ENCODE assay signal across 8 cellular contexts in the genomic region with DNA sequence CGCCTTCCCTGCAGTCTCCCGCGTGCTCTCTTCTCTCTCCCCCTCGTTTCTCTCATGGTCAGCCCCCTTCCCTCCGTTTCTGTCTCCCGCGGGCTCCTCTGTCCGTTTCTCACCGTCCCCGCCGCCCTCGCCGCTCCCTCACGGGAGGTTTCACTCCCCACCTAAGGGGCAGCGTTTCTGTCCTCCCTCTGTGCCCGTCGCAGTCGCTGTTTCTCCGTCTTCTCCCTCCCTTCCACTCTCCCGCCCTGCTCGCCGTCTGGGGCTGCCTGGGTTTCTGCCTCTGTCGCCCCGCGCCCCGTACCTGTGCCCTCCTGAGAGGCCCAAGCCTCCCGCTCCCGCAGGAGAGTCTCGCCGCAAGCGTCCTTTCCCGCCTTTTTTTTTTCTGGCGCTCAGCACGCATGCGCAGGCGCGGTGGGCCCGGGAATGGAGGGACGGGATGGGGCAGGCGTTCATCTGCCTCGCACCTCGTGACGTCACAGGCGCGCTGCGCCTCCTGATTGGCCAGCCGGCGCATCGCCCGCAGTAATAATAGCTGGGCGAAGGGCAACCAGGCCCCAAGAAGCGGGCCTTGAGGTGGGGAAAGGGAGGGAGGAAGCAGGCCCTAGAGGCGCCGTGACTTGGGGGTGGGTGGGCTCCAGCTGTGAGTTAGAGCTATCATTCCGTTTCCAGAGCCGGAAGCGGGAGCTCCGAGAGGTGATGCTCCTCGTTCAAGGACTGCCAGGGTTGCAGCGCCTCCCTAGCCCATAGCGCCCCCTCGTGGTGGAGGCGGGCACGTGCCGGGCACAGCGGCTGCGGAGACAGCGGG. TPM values are rescaled to one million over a fixed set of nuclear protein-coding genes. Genes with fewer than 3 reads are reported as not detected.
DNase-seq lines count a peak whose midpoint lies in the region; ATAC-seq and TF ChIP-seq lines count a peak whose summit lies in the region.

No MANE protein-coding gene starts in this region.

- H3K27me3 ChIP-seq in MM.1S (replicated peaks; ENCODE audit: insufficient read depth, low read length): peaks cover 83% of the 10 kb centered on the region
- H3K27me3 ChIP-seq in SJSA1 (replicated peaks): no peaks in the 10 kb centered on the region
- no peaks in the 10 kb centered on the region for H3K27me3 ChIP-seq in suprapubic skin

- H3K9me3 ChIP-seq in MM.1S (replicated peaks; ENCODE audit: insufficient read depth, low read length): no peaks in the 10 kb centered on the region
- H3K9me3 ChIP-seq in SJSA1 (replicated peaks): peaks cover 7% of the 10 kb centered on the region
- no peaks in the 10 kb centered on the region for H3K9me3 ChIP-seq in suprapubic skin

- H3F3A ChIP-seq in MM.1S (ENCODE audit: insufficient read depth, low read length): no peaks in the 10 kb centered on the region

- H3K27ac ChIP-seq in MM.1S (ENCODE audit: low read length) (no peak overlapping the region), SJSA1 (no peak overlapping the region), suprapubic skin (no peak overlapping the region)

- peak overlapping the region; percentile 45 for H3K4me2 ChIP-seq in MM.1S (ENCODE audit: low read depth, low read length)

- WGBS in suprapubic skin: 21% methylated on average over 53 of the region's 68 CpGs

- peak overlapping the region; percentile 37 for H2AFZ ChIP-seq in MM.1S (ENCODE audit: low read length)

- H3K79me2 ChIP-seq in MM.1S (ENCODE audit: low read length): no peaks in the 10 kb centered on the region

- TF ChIP-seq POLR2A in suprapubic skin (IDR thresholded peaks at IDR 0.05): no peak

- no peak overlapping the region for H3K9ac ChIP-seq in MM.1S (ENCODE audit: low read length)

- H4K20me1 ChIP-seq in MM.1S (ENCODE audit: insufficient read depth, low read length): no peaks in the 10 kb centered on the region

- ATAC-seq in omental fat pad (ENCODE audit: low FRiP score): peak; percentile 95

- H3K36me3 ChIP-seq in MM.1S (replicated peaks; ENCODE audit: insufficient read depth, low read length): no peaks in the 10 kb centered on the region
- no peaks in the 10 kb centered on the region for H3K36me3 ChIP-seq in SJSA1
- H3K36me3 ChIP-seq in suprapubic skin: no peaks in the 10 kb centered on the region

- no peaks in the 10 kb centered on the region for H3K9me2 ChIP-seq in MM.1S (replicated peaks; ENCODE audit: insufficient read depth, low read length)

- TF ChIP-seq CTCF in MM.1S (IDR thresholded peaks at IDR 0.05; ENCODE audit: low read length): peak; percentile 93
- TF ChIP-seq CTCF in omental fat pad (IDR thresholded peaks at IDR 0.05): peak in 2 of 3 donors; percentile 48 to 99
- TF ChIP-seq CTCF in suprapubic skin (IDR thresholded peaks at IDR 0.05): peak; percentile 95 to 98

- H3K4me1 ChIP-seq in MM.1S (ENCODE audit: low read length) (peaks cover 9% of the 10 kb centered on the region; the same call in 1 of the 2 replicates), SJSA1 (replicated peaks) (peaks cover 5% of the 10 kb centered on the region), suprapubic skin (peaks cover 10% of the 10 kb centered on the region)

- no peak for TF ChIP-seq EP300 in suprapubic skin (IDR thresholded peaks at IDR 0.05)

- H3K4me3 ChIP-seq in MM.1S (ENCODE audit: low read length): peak overlapping the region; percentile 46; the same call in 1 of the 2 replicates
- peak overlapping the region; percentile 32 for H3K4me3 ChIP-seq in SJSA1
- peak overlapping the region; percentile 48 for H3K4me3 ChIP-seq in suprapubic skin

- DNase-seq in GDM1 (lab: John Stamatoyannopoulos, UW) (peak; percentile 88), HCEC 1CT (peak; percentile 73), MM.1S (peak; percentile 88), SJSA1 (ENCODE audit: low read depth in 1 of 2, low spot score in 2 of 2) (peak; percentile 89 to 90), germinal center (ENCODE audit: low spot score) (peak; percentile 98), omental fat pad (ENCODE audit: low spot score) (peak; percentile 86), suprapubic skin (ENCODE audit: low spot score in 2 of 2) (peak; percentile 94 to 96)
- peak; percentile 91 to 96 (median 94) for DNase-seq in activated naive CD4-positive, alpha-beta T cell (lab: John Stamatoyannopoulos, UW)

RNA-seq across cellular contexts. Expression of gene SSC5D, which starts 15.4 kb away (rescaled TPM):
- not detected in 2 replicates for total RNA-seq in SJSA1 (2014; rRNA removed; shearing (Covaris generic))
- total RNA-seq in omental fat pad (1 to 10 TPM; 1.6 to 6.1 (median 3.5) TPM), suprapubic skin (1 to 10 TPM in 2 of 4 donors, under 1 TPM in 2; 0.57 to 2.1 (median 1.0) TPM)

RNA-seq across cellular contexts. Expression of gene NAT14, which starts 18.7 kb away (rescaled TPM):
- total RNA-seq in SJSA1 (2014; rRNA removed; shearing (Covaris generic)): 10.9 and 12.1 TPM in 2 replicates
- total RNA-seq in omental fat pad (1 to 10 TPM; 2.3 to 4.6 (median 2.6) TPM), suprapubic skin (1 to 10 TPM; 2.4 to 4.8 (median 4.0) TPM)

RNA-seq across cellular contexts. Expression of gene ZNF628, which starts 27.2 kb away (rescaled TPM):
- 1.1 and 4.1 TPM in 2 replicates for total RNA-seq in SJSA1 (2014; rRNA removed; shearing (Covaris generic))
- 1 to 10 TPM; 1.7 to 6.4 (median 2.6) TPM for total RNA-seq in omental fat pad
- total RNA-seq in suprapubic skin: 10 to 100 TPM; 17.3 to 22.9 (median 19.8) TPM

RNA-seq across cellular contexts. Expression of gene SBK2, which starts 33.3 kb away (rescaled TPM):
- total RNA-seq in SJSA1 (2014; rRNA removed; shearing (Covaris generic)): not detected in 2 replicates
- total RNA-seq in omental fat pad (under 1 TPM in 1 of 4 donors, not detected in 3; 0.56 TPM), suprapubic skin (not detected)

RNA-seq across cellular contexts. Expression of gene C19orf85, which starts 39.1 kb away (rescaled TPM):
- not detected in 2 replicates for total RNA-seq in SJSA1 (2014; rRNA removed; shearing (Covaris generic))
- total RNA-seq in omental fat pad: not detected
- total RNA-seq in suprapubic skin: not detected
